9 cellular contexts compared by ENCODE assay signal in genomic region chr11:33376331-33377099, GRCh38. TPM values are rescaled to one million over a fixed set of nuclear protein-coding genes. Genes with fewer than 3 reads are reported as not detected.
A peak's percentile ranks its signal among the peaks of the same experiment; 100 is the strongest.
DNase-seq lines count a peak whose midpoint lies in the region; ATAC-seq and TF ChIP-seq lines count a peak whose summit lies in the region.
"Had no signal": no experiment of that assay in that cellular context is flagged by ENCODE, and none has a peak within 500 bp of the region (broad histone marks: within the 10 kb centered on the region; RNA-seq: fewer than 3 reads in every experiment).

No MANE protein-coding gene starts in this region.

- peak overlapping the region; percentile 77 for H3K9ac ChIP-seq in GM23248

- DNase-seq in AG08396 (ENCODE audit: low spot score) = peak; percentile 55
- peak; percentile 67 for DNase-seq in GM23248
- DNase-seq in activated B cell treated with CpG ODN at 0.5 μM for 24 hours = no peak
- DNase-seq in iris pigment epithelial cell (ENCODE audit: low read depth) = peak; percentile 30
- DNase-seq in transverse colon = no peak
- DNase-seq in Kasumi-1 (lab: John Stamatoyannopoulos, UW) = no peak
- no peak for DNase-seq in activated CD4-positive, CD25-positive, alpha-beta regulatory T cell treated with anti-CD3 and anti-CD28 coated beads, Interleukin-2, amount 50 U/mL, for 72 hours

- H3K9me3 Mint-ChIP-seq in activated B cell treated with CpG ODN at 0.5 μM for 24 hours = no peaks in the 10 kb centered on the region
- H3K9me3 Mint-ChIP-seq: activated naive CD4-positive, alpha-beta T cell treated with anti-CD3 and anti-CD28 coated beads, Interleukin-2, amount 50 U/mL, for 24 hours had no signal

- TF ChIP-seq CTCF in activated B cell treated with CpG ODN at 0.5 μM for 24 hours (IDR thresholded peaks at IDR 0.05) = no peak
- TF ChIP-seq CTCF in transverse colon (IDR thresholded peaks at IDR 0.05) = no peak

- H3K4me2 ChIP-seq in GM23248 (ENCODE audit: unreplicated experiment) = peak overlapping the region; percentile 95

- peaks cover 32% of the 10 kb centered on the region for H3F3A ChIP-seq in GM23248 (ENCODE audit: insufficient read depth)

- CTCF ChIA-PET in activated B cell treated with CpG ODN at 0.5 μM for 24 hours (lab: Charles Lee) = no interaction called here

- H3K27ac ChIP-seq in GM23248 = peak overlapping the region; percentile 33
- H3K27ac ChIP-seq in transverse colon = no peak overlapping the region

- no peak for TF ChIP-seq POLR2A in transverse colon (IDR thresholded peaks at IDR 0.05)

- H4K20me1 ChIP-seq in GM23248 (ENCODE audit: insufficient read depth) = no peaks in the 10 kb centered on the region; the same call in 1 of the 2 replicates

- H3K27me3 ChIP-seq in GM23248 (replicated peaks; ENCODE audit: insufficient read depth) = no peaks in the 10 kb centered on the region
- peaks cover 78% of the 10 kb centered on the region for H3K27me3 ChIP-seq in transverse colon

- H3K9me3 ChIP-seq in GM23248 (ENCODE audit: low read depth) (no peaks in the 10 kb centered on the region), transverse colon (no peaks in the 10 kb centered on the region)

- WGBS in GM23248 (ENCODE audit: low coverage in 1 of 2, low lambda C conversion rate in 2 of 2, missing lambda C conversion rate in 2 of 2), 2 experiments = 1% methylated on average over 38 to 59 of the region's 99 CpGs
- 3 to 20% methylated on average over 1 to 62 of the region's 99 CpGs for WGBS in transverse colon (ENCODE audit: low coverage in 1 of 2), 2 donors

- intact Hi-C loops in activated B cell treated with CpG ODN at 0.5 μM for 24 hours (cut with micrococcal nuclease) = no loop called here
- intact Hi-C loops in transverse colon (cut with DNase I; ENCODE audit: low total_unique reads) = no loop called here

- no peak overlapping the region for H3K27ac Mint-ChIP-seq in activated B cell treated with CpG ODN at 0.5 μM for 24 hours
- H3K27ac Mint-ChIP-seq: activated naive CD4-positive, alpha-beta T cell treated with anti-CD3 and anti-CD28 coated beads, Interleukin-2, amount 50 U/mL, for 24 hours had no signal

- no peak for TF ChIP-seq EP300 in transverse colon (IDR thresholded peaks at IDR 0.05; ENCODE audit: low read depth)

- H3K4me3 ChIP-seq in GM23248 (peak overlapping the region; percentile 82), transverse colon (peak overlapping the region in 3 of 4 donors; percentile 29 to 58 (median 29))

- peaks cover 58% of the 10 kb centered on the region for H3K79me2 ChIP-seq in GM23248 (ENCODE audit: insufficient read depth)

- POLR2A ChIA-PET in activated B cell treated with CpG ODN at 0.5 μM for 24 hours (lab: Charles Lee) = no interaction called here

- no peaks in the 10 kb centered on the region for H3K36me3 Mint-ChIP-seq in activated B cell treated with CpG ODN at 0.5 μM for 24 hours (ENCODE audit: low read depth)
- H3K36me3 Mint-ChIP-seq: activated naive CD4-positive, alpha-beta T cell treated with anti-CD3 and anti-CD28 coated beads, Interleukin-2, amount 50 U/mL, for 24 hours had no signal

- ATAC-seq in activated B cell treated with CpG ODN at 0.5 μM for 24 hours (ENCODE audit: low read depth) = peak; percentile 14
- no peak for ATAC-seq in activated CD4-positive, CD25-positive, alpha-beta regulatory T cell treated with anti-CD3 and anti-CD28 coated beads, Interleukin-2, amount 50 U/mL, for 24 hours

- H3K36me3 ChIP-seq in GM23248 (ENCODE audit: low read depth) (no peaks in the 10 kb centered on the region), transverse colon (no peaks in the 10 kb centered on the region)

- peaks cover 6% of the 10 kb centered on the region for H3K4me1 Mint-ChIP-seq in activated B cell treated with CpG ODN at 0.5 μM for 24 hours

- H3K9me2 ChIP-seq in GM23248 (ENCODE audit: insufficient read depth) = no peaks in the 10 kb centered on the region

- peaks cover 35% of the 10 kb centered on the region for H3K4me1 ChIP-seq in GM23248 (ENCODE audit: insufficient read depth)
- H3K4me1 ChIP-seq in transverse colon = peaks cover 0 to 8% (median 5%) of the 10 kb centered on the region in 4 donors

- peaks cover 50% of the 10 kb centered on the region for H3K27me3 Mint-ChIP-seq in activated B cell treated with CpG ODN at 0.5 μM for 24 hours

- H3K4me3 Mint-ChIP-seq in activated B cell treated with CpG ODN at 0.5 μM for 24 hours = peak overlapping the region; percentile 57
- H3K4me3 Mint-ChIP-seq: activated naive CD4-positive, alpha-beta T cell treated with anti-CD3 and anti-CD28 coated beads, Interleukin-2, amount 50 U/mL, for 24 hours had no signal

- peak overlapping the region; percentile 47 for H2AFZ ChIP-seq in GM23248

- in situ Hi-C loops in GM23248 (cut with MboI) = loop anchor here (10.0 kb wide), 1 partner anchor 158 kb away; no protein-coding TSS in a partner anchor
- in situ Hi-C loops in transverse colon (cut with MboI; ENCODE audit: low pct_ligation_motif_present in 1 of 4, low pct_unique_long_range_greater_than_20kb in 1 of 4, low sequenced_read_pairs in 3 of 4) = no loop called here

RNA-seq across cellular contexts. Expression of gene KIAA1549L, which starts 0.6 kb away (rescaled TPM):
- total RNA-seq in GM23248 (2014; rRNA removed; shearing (Covaris generic)) = 29.9 and 35.3 TPM in 2 replicates
- 6.3 and 6.9 TPM in 2 replicates for polyA plus RNA-seq in GM23248 (2016; fragmentation: Nextera tagmentation; extraction: Ambion mirVana)
- total RNA-seq in activated B cell treated with CpG ODN at 0.5 μM for 24 hours (0.09 TPM in 1 of 2 replicates, not detected in the other), transverse colon (under 1 TPM in 3 of 4 donors, not detected in 1; under 0.01 to 0.20 (median 0.16) TPM)

Comparison
In these comparisons a context has a peak if more than half of its experiments do, and no peak if none do; other contexts are left out.
1. DNase-seq: peak in AG08396 (single experiment), GM23248 (single experiment) and iris pigment epithelial cell (single experiment); none in activated B cell treated with CpG ODN at 0.5 μM for 24 hours (single experiment), transverse colon (single experiment), Kasumi-1 (0 of 2) and activated CD4-positive, CD25-positive, alpha-beta regulatory T cell treated with anti-CD3 and anti-CD28 coated beads, Interleukin-2, amount 50 U/mL, for 72 hours (single experiment).
2. RNA of gene KIAA1549L, which starts 0.6 kb away (total RNA-seq): 29.9 to 35.3 TPM in GM23248; under 0.01 to 0.20 TPM in transverse colon and 0.09 TPM in activated B cell treated with CpG ODN at 0.5 μM for 24 hours; every median in the first group is over 10 times any median in the second.